In the genomic region with DNA sequence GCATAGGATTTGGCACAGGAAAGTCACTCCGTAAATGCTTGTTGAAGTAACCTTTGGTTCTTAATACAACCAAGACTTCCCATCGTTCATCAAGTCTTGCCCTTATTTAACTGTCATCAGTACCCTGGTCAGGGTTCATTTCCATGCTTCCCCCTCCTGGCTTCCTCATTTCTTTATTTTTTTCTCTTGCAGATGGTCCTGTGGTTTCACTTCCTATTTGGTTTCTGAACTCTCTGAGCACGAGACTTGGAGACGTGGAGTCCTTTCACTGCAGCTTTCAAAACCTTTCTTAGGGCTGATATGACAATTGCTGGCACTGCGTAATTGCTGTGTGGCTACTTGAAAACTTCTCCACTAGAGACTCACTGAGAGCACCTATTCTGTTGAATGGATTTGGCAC, we compare ENCODE assay signal across 12 cellular contexts. TPM values are rescaled to one million over a fixed set of nuclear protein-coding genes. Genes with fewer than 3 reads are reported as not detected.
A peak's percentile ranks its signal among the peaks of the same experiment; 100 is the strongest.
DNase-seq lines count a peak whose midpoint lies in the region; ATAC-seq and TF ChIP-seq lines count a peak whose summit lies in the region.
"Had no signal": no experiment of that assay in that cellular context is flagged by ENCODE, and none has a peak within 500 bp of the region (broad histone marks: within the 10 kb centered on the region; RNA-seq: fewer than 3 reads in every experiment).

No MANE protein-coding gene starts in this region.

- H3K4me3 ChIP-seq in left ventricle myocardium inferior (no peak overlapping the region), thyroid gland (replicated peaks in 1 of 3) (no peak overlapping the region)

- TF ChIP-seq CTCF in left ventricle myocardium inferior (IDR thresholded peaks at IDR 0.05; ENCODE audit: borderline replicate concordance) = no peak
- no peak for TF ChIP-seq CTCF in omental fat pad (IDR thresholded peaks at IDR 0.05)
- TF ChIP-seq CTCF in thyroid gland (IDR thresholded peaks at IDR 0.05) = no peak

- DNase-seq in Right ventricle myocardium superior (no peak), left ventricle myocardium inferior (no peak), RPMI7951 (ENCODE audit: low read depth) (peak; percentile 40), left lobe of liver (ENCODE audit: low spot score) (no peak), omental fat pad (ENCODE audit: low spot score) (no peak), thyroid gland (no peak), NCI-H2171 treated with DMSO at 0.1 percent for 48 hours (lab: John Stamatoyannopoulos, UW) (no peak)
- DNase-seq: activated naive CD4-positive, alpha-beta T cell treated with anti-CD3 and anti-CD28 coated beads for 36 hours; COR-L47; kidney glomerular epithelial cell; NCI-H2227 treated with DMSO at 0.1 percent for 48 hours had no signal

- no peak for TF ChIP-seq POLR2A in thyroid gland (IDR thresholded peaks at IDR 0.05)

- peak; percentile 64 for ATAC-seq in Right ventricle myocardium superior (ENCODE audit: poor library complexity)
- peak; percentile 35 for ATAC-seq in left lobe of liver
- no peak for ATAC-seq in omental fat pad (ENCODE audit: low FRiP score)
- ATAC-seq in GM21737 (IDR thresholded peaks at IDR 0.05; ENCODE audit: unreplicated experiment) = no peak

- H3K27ac ChIP-seq in left ventricle myocardium inferior (replicated peaks) (no peak overlapping the region), thyroid gland (no peak overlapping the region)

- H3K36me3 ChIP-seq in left ventricle myocardium inferior (no peaks in the 10 kb centered on the region), thyroid gland (no peaks in the 10 kb centered on the region)

- intact Hi-C loops in Right ventricle myocardium superior (cut with DNase I) = no loop called here
- intact Hi-C loops in left ventricle myocardium inferior (cut with micrococcal nuclease) = no loop called here
- intact Hi-C loops in thyroid gland (cut with DNase I) = no loop called here

- WGBS in thyroid gland, 2 donors = 58 to 71% methylated on average over 5 of the region's 5 CpGs

- H3K9me3 ChIP-seq in left ventricle myocardium inferior (replicated peaks) (peaks cover 5% of the 10 kb centered on the region), thyroid gland (no peaks in the 10 kb centered on the region)

- H3K4me1 ChIP-seq in left ventricle myocardium inferior (no peaks in the 10 kb centered on the region), thyroid gland (no peaks in the 10 kb centered on the region)

- H3K27me3 ChIP-seq in left ventricle myocardium inferior (ENCODE audit: low read depth) = no peaks in the 10 kb centered on the region
- no peaks in the 10 kb centered on the region for H3K27me3 ChIP-seq in thyroid gland

RNA-seq across cellular contexts. Expression of gene PID1, which starts 59.9 kb away (rescaled TPM):
- total RNA-seq in Right ventricle myocardium superior (7.1 TPM), left ventricle myocardium inferior (7.8 TPM), left lobe of liver (83.3 TPM), omental fat pad (10 to 100 TPM; 20.7 to 98.7 (median 59.1) TPM), thyroid gland (10 to 100 TPM; 14.5 to 49.7 (median 20.7) TPM)
- total RNA-seq in RPMI7951 (2014; rRNA removed; shearing (Covaris generic)) = 15.9 and 23.8 TPM in 2 replicates
- total RNA-seq: activated naive CD4-positive, alpha-beta T cell treated with anti-CD3 and anti-CD28 coated beads for 36 hours had no signal

Comparison
In these comparisons a context has a peak if more than half of its experiments do, and no peak if none do; other contexts are left out.
1. ATAC-seq: peak in Right ventricle myocardium superior (single experiment) and left lobe of liver (single experiment); none in omental fat pad (single experiment) and GM21737 (single experiment).